21 cellular contexts compared by ENCODE assay signal in genomic region chr10:109183366-109183765, GRCh38.
"Had no signal": no experiment of that assay in that cellular context is flagged by ENCODE, and none has a peak within 500 bp of the region (broad histone marks: within the 10 kb centered on the region; RNA-seq: fewer than 3 reads in every experiment).

No MANE protein-coding gene starts in this region.

- DNase-seq: activated CD4-positive, alpha-beta T cell treated with anti-CD3 and anti-CD28 coated beads, Interleukin-2, amount 10 ng/mL, durations not matched to agents 24 days and 14 days; activated CD8-positive, alpha-beta T cell treated with anti-CD3 and anti-CD28 coated beads for 36 hours; activated naive CD4-positive, alpha-beta T cell treated with Interleukin-2 at 50 U/mL for 16 hours; activated naive CD8-positive, alpha-beta T cell treated with anti-CD3 and anti-CD28 coated beads, Interleukin-2, amount 10 ng/mL, durations not matched to agents 7 days and 5 days; activated T-cell treated with anti-CD3 and anti-CD28 coated beads, Interleukin-2, amount 50 U/mL, for 1 hour; amygdala; brain microvascular endothelial cell; central memory CD4-positive, alpha-beta T cell; immature natural killer cell; left ventricle myocardium superior; mesendoderm; naive thymus-derived CD8-positive, alpha-beta T cell; ovary; psoas muscle; right lobe of liver; stimulated activated naive B cell treated with anti-CD40 and anti-IgM and Interleukin-4, amounts not matched to agents 10 μg/mL and 1 μg/mL and 100 μg/mL, for 72 hours; T1000; upper lobe of right lung had no signal

- H3K27ac ChIP-seq: brain microvascular endothelial cell, ovary, psoas muscle, right lobe of liver, thoracic aorta, upper lobe of right lung had no signal

- H3K4me1 ChIP-seq: psoas muscle, right lobe of liver, upper lobe of right lung had no signal

- H3K36me3 ChIP-seq: brain microvascular endothelial cell, ovary, right lobe of liver, thoracic aorta, upper lobe of right lung had no signal

- H3K4me1 Mint-ChIP-seq: activated CD4-positive, alpha-beta T cell treated with anti-CD3 and anti-CD28 coated beads, Interleukin-2, amount 10 ng/mL, durations not matched to agents 24 days and 14 days; activated naive CD8-positive, alpha-beta T cell treated with anti-CD3 and anti-CD28 coated beads, Interleukin-2, amount 10 ng/mL, durations not matched to agents 7 days and 5 days; immature natural killer cell; naive thymus-derived CD8-positive, alpha-beta T cell; stimulated activated naive B cell treated with anti-CD40 and anti-IgM and Interleukin-4, amounts not matched to agents 10 μg/mL and 1 μg/mL and 100 μg/mL, for 72 hours had no signal

- H3K27me3 Mint-ChIP-seq: activated CD4-positive, alpha-beta T cell treated with anti-CD3 and anti-CD28 coated beads, Interleukin-2, amount 10 ng/mL, durations not matched to agents 24 days and 14 days; activated CD8-positive, alpha-beta T cell treated with anti-CD3 and anti-CD28 coated beads for 36 hours; activated naive CD8-positive, alpha-beta T cell treated with anti-CD3 and anti-CD28 coated beads, Interleukin-2, amount 10 ng/mL, durations not matched to agents 7 days and 5 days; naive thymus-derived CD8-positive, alpha-beta T cell; stimulated activated naive B cell treated with anti-CD40 and anti-IgM and Interleukin-4, amounts not matched to agents 10 μg/mL and 1 μg/mL and 100 μg/mL, for 72 hours had no signal

- FAIRE-seq: colon had no signal

- H3K36me3 Mint-ChIP-seq: activated naive CD8-positive, alpha-beta T cell treated with anti-CD3 and anti-CD28 coated beads, Interleukin-2, amount 10 ng/mL, durations not matched to agents 7 days and 5 days; immature natural killer cell; stimulated activated naive B cell treated with anti-CD40 and anti-IgM and Interleukin-4, amounts not matched to agents 10 μg/mL and 1 μg/mL and 100 μg/mL, for 72 hours had no signal

- H3K4me3 ChIP-seq: ovary, psoas muscle, right lobe of liver, thoracic aorta, upper lobe of right lung had no signal

- H3K27ac Mint-ChIP-seq: activated CD4-positive, alpha-beta T cell treated with anti-CD3 and anti-CD28 coated beads, Interleukin-2, amount 10 ng/mL, durations not matched to agents 24 days and 14 days; activated CD8-positive, alpha-beta T cell treated with anti-CD3 and anti-CD28 coated beads for 36 hours; activated naive CD8-positive, alpha-beta T cell treated with anti-CD3 and anti-CD28 coated beads, Interleukin-2, amount 10 ng/mL, durations not matched to agents 7 days and 5 days; activated T-helper 2 cell treated with anti-CD3 and anti-CD28 coated beads, Interferon-gamma antibody, Interleukin-2, Interleukin-4, amounts not matched to agents 10 μg/mL and 5 μg/mL and 100 μg/mL, durations not matched to agents 14 hours and 24 hours and 36 hours; immature natural killer cell; naive thymus-derived CD8-positive, alpha-beta T cell; stimulated activated naive B cell treated with anti-CD40 and anti-IgM and Interleukin-4, amounts not matched to agents 10 μg/mL and 1 μg/mL and 100 μg/mL, for 72 hours had no signal

- H3K4me3 Mint-ChIP-seq: activated CD4-positive, alpha-beta T cell treated with anti-CD3 and anti-CD28 coated beads, Interleukin-2, amount 10 ng/mL, durations not matched to agents 24 days and 14 days; activated CD8-positive, alpha-beta T cell treated with anti-CD3 and anti-CD28 coated beads for 36 hours; activated naive CD8-positive, alpha-beta T cell treated with anti-CD3 and anti-CD28 coated beads, Interleukin-2, amount 10 ng/mL, durations not matched to agents 7 days and 5 days; immature natural killer cell; naive thymus-derived CD8-positive, alpha-beta T cell; stimulated activated naive B cell treated with anti-CD40 and anti-IgM and Interleukin-4, amounts not matched to agents 10 μg/mL and 1 μg/mL and 100 μg/mL, for 72 hours had no signal

- H3K9me3 Mint-ChIP-seq: activated CD4-positive, alpha-beta T cell treated with anti-CD3 and anti-CD28 coated beads, Interleukin-2, amount 10 ng/mL, durations not matched to agents 24 days and 14 days had no signal

- H3K9me3 ChIP-seq: ovary, upper lobe of right lung had no signal

- H3K27me3 ChIP-seq: brain microvascular endothelial cell, ovary, right lobe of liver, upper lobe of right lung had no signal
